ENCODE assay signal across 8 cellular contexts in the genomic region with DNA sequence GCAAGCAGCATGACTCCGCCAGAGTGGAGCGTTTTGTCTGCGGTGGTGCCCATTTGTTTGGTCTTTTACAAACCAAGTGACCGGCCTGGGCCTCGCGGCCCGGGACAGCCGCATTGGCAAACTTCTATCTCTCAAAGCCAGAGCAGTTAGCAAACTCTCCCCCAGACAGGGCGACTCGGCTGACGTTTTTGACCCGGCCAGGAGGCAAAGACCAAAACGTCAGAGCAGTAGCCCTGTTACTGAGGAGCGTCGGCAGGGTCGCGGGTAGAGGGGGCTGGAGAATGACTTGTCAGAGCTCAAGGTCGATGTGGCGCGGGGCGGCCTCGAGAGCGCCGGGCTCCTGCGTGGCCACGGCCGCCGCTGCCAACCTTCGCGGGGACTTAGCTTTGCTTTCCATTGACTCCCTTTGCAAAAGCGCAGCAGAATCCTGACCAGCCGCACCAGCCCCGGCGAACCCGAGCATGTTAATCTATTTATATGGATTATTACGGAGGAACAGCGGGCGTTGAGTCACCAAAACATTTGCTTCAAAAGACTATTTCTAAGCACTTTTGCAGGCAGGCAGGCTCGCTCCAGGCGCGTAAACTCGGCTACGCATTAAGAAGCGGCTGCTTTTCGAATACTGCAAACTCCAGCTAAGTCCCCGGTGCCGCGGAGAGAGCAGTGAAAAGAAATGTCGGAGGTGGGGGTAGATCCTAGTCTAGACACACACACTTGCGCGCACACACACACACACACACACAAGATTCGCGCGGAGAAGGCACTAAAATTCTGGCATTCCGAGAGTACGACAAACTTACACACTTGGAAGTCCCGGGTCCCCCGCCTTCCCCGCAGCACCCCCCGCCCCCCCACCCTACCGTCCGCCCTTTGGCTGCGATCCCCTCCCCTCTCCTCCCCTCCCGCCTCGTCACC. TPM values are rescaled to one million over a fixed set of nuclear protein-coding genes. Genes with fewer than 3 reads are reported as not detected.
DNase-seq lines count a peak whose midpoint lies in the region; ATAC-seq and TF ChIP-seq lines count a peak whose summit lies in the region.

No MANE protein-coding gene starts in this region.

- TF ChIP-seq POLR2A in sigmoid colon (IDR thresholded peaks at IDR 0.05), result no peak

- peaks cover 90% of the 10 kb centered on the region for H3K27me3 ChIP-seq in HUES48 (ENCODE audit: control insufficient read depth, insufficient read depth, low read length)
- H3K27me3 ChIP-seq in sigmoid colon, result peaks cover 67 to 84% (median 75%) of the 10 kb centered on the region in 3 donors

- H3K4me3 ChIP-seq in HUES48 (ENCODE audit: low read depth, low read length), result peak overlapping the region; percentile 64
- peak overlapping the region in 3 of 4 donors; percentile 43 to 45 (median 44) for H3K4me3 ChIP-seq in sigmoid colon

- no peak for TF ChIP-seq CTCF in sigmoid colon (IDR thresholded peaks at IDR 0.05)

- 1 to 3% methylated on average over 65 of the region's 65 CpGs for WGBS in sigmoid colon, 2 donors

- peak; percentile 17 for ATAC-seq in left ventricle myocardium superior
- no peak for ATAC-seq in GM18873 (IDR thresholded peaks at IDR 0.05; ENCODE audit: low FRiP score, unreplicated experiment)

- H3K9me3 ChIP-seq in HUES48 (ENCODE audit: control insufficient read depth, insufficient read depth, low read length) (no peaks in the 10 kb centered on the region), sigmoid colon (no peaks in the 10 kb centered on the region)

- no peak overlapping the region for H3K9ac ChIP-seq in HUES48 (ENCODE audit: low read depth, low read length)

- no peak for TF ChIP-seq EP300 in sigmoid colon (IDR thresholded peaks at IDR 0.05)

- intact Hi-C loops in left ventricle myocardium superior (cut with micrococcal nuclease), result loop anchor here (10.0 kb wide), 1 partner anchor 65 kb away; no protein-coding TSS in a partner anchor
- intact Hi-C loops in sigmoid colon (cut with DNase I), result loop anchor here (2.0 to 10.0 kb wide), 4 partner anchors 148 to 1353 kb away; no protein-coding TSS in a partner anchor

- peaks cover 57% of the 10 kb centered on the region for H3K4me1 ChIP-seq in HUES48 (ENCODE audit: control insufficient read depth, insufficient read depth, low read length)
- peaks cover 0 to 62% (median 61%) of the 10 kb centered on the region in 4 donors for H3K4me1 ChIP-seq in sigmoid colon

- no peak overlapping the region for H3K27ac ChIP-seq in HUES48 (ENCODE audit: low read depth, low read length)
- peak overlapping the region in 3 of 4 donors; percentile 46 to 62 (median 52) for H3K27ac ChIP-seq in sigmoid colon

- DNase-seq in Daoy (ENCODE audit: low read depth) (peak; percentile 63), left ventricle myocardium superior (peak; percentile 73), sigmoid colon (peak; percentile 68), cerebellar nuclear complex (lab: John Stamatoyannopoulos, UW) (no peak), activated gamma-delta T cell (lab: John Stamatoyannopoulos, UW) (no peak)
- DNase-seq in activated T-cell treated with anti-CD3 and anti-CD28 coated beads, Interleukin-2, amount 50 U/mL, for 48 hours, result peak; percentile 25 to 29

- peaks cover 3% of the 10 kb centered on the region; the same call in 1 of the 2 replicates for H3K36me3 ChIP-seq in HUES48 (ENCODE audit: control insufficient read depth, insufficient read depth, low read length)
- no peaks in the 10 kb centered on the region for H3K36me3 ChIP-seq in sigmoid colon

RNA-seq across cellular contexts. Expression of a gene that starts 0.6 kb away (rescaled TPM):
- total RNA-seq in Daoy (2014; rRNA removed; shearing (Covaris generic)), result 7.4 and 8.4 TPM in 2 replicates
- total RNA-seq in left ventricle myocardium superior (7.3 TPM), sigmoid colon (1 to 10 TPM in 1 of 4 donors, under 1 TPM in 2, not detected in 1; 0.28 to 2.1 (median 0.49) TPM)
- polyA plus RNA-seq in sigmoid colon, result 10 to 100 TPM in 2 of 3 donors, 1 to 10 TPM in 1; 7.8 to 22.7 (median 15.3) TPM

Comparison
In these comparisons a context has a peak if more than half of its experiments do, and no peak if none do; other contexts are left out.
1. DNase-seq: peak in Daoy (single experiment), activated T-cell treated with anti-CD3 and anti-CD28 coated beads, Interleukin-2, amount 50 U/mL, for 48 hours (2 of 2), left ventricle myocardium superior (single experiment) and sigmoid colon (single experiment); none in cerebellar nuclear complex (0 of 2) and activated gamma-delta T cell (single experiment).